ENCODE assay signal across 15 cellular contexts in the genomic region with DNA sequence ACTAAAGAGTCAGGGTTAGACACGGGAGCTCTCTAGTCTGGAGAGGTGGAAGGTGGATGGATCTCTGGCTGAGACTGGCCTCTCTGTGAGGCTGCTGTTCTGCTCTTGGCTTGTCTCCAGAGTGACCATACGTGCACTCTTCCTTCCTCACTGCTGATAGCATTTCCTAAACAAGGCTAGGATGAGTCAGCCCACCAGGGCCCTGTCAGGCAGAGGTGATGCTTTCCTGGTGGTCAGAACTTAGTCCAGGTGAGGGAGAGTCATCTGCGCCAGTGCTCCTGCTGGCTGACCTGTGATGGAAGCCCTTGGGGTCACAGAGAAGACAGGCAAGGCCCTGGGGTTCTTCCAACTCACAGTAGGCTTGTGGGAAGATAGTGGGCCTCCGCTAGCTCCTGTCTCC. TPM values are rescaled to one million over a fixed set of nuclear protein-coding genes. Genes with fewer than 3 reads are reported as not detected.
DNase-seq lines count a peak whose midpoint lies in the region; ATAC-seq and TF ChIP-seq lines count a peak whose summit lies in the region.
"Had no signal": no experiment of that assay in that cellular context is flagged by ENCODE, and none has a peak within 500 bp of the region (broad histone marks: within the 10 kb centered on the region; RNA-seq: fewer than 3 reads in every experiment).

No MANE protein-coding gene starts in this region.

- TF ChIP-seq CTCF in HCT116 (IDR thresholded peaks at IDR 0.05 in 2 of 3, conservative IDR thresholded peaks at IDR 0.05 in 1 of 3; ENCODE audit: borderline replicate concordance in 1 of 3, insufficient read depth in 1 of 3, low read depth in 2 of 3, low read length in 2 of 3) (no peak), SK-N-SH (IDR thresholded peaks at IDR 0.05) (no peak), epithelial cell of esophagus (IDR thresholded peaks at IDR 0.05; ENCODE audit: insufficient read depth, low read depth, low read length, missing control alignments) (no peak), nephron (IDR thresholded peaks at IDR 0.05; ENCODE audit: unreplicated experiment in 3 of 3) (no peak), WERI-Rb-1 (IDR thresholded peaks at IDR 0.05; ENCODE audit: low read depth, low read length) (no peak)

- peaks cover 5% of the 10 kb centered on the region for H3K27me3 Mint-ChIP-seq in nephron (ENCODE audit: low read depth)

- H3K9me3 ChIP-seq in HCT116 (ENCODE audit: control insufficient read depth in 1 of 2, insufficient read depth in 1 of 2, low read depth in 1 of 2, low read length in 2 of 2): no peaks in the 10 kb centered on the region
- H3K9me3 ChIP-seq in SK-N-SH: no peaks in the 10 kb centered on the region
- H3K9me3 ChIP-seq in WERI-Rb-1 (ENCODE audit: severe bottlenecking): no peaks in the 10 kb centered on the region

- BruUV-seq in HCT116 (replicated peaks; lab: Mats Ljungman, UMichigan): no TSS peak

- H2AFZ ChIP-seq in HCT116 (ENCODE audit: low read depth, low read length, poor library complexity, severe bottlenecking): no peak overlapping the region
- H2AFZ ChIP-seq in SK-N-SH (ENCODE audit: low read depth): no peak overlapping the region

- RAD21 ChIA-PET in HCT116 (lab: Charles Lee; ENCODE audit: low non-redundant PET in 1 of 2, low total read pairs in 2 of 2, uncharacterized antibody in 2 of 2, unreplicated experiment in 2 of 2): no interaction called here

- H3K4me3 Mint-ChIP-seq in nephron: no peak overlapping the region
- H3K4me3 Mint-ChIP-seq: activated naive CD4-positive, alpha-beta T cell treated with anti-CD3 and anti-CD28 coated beads, Interleukin-2, amount 10 ng/mL, durations not matched to agents 7 days and 5 days; natural killer cell had no signal

- H3K9me2 ChIP-seq in HCT116 (ENCODE audit: insufficient read depth): no peaks in the 10 kb centered on the region
- H3K9me2 ChIP-seq in SK-N-SH: no peaks in the 10 kb centered on the region

- whole genome bisulfite sequencing in SK-N-SH (ENCODE audit: low lambda C conversion rate): 46% methylated on average over 3 of the region's 4 CpGs

- intact Hi-C loops in HCT116 (cut with micrococcal nuclease): no loop called here

- DNase-seq in HCT116 (ENCODE audit: low read depth, low spot score) (no peak), SK-N-SH (no peak), epithelial cell of esophagus (ENCODE audit: low read depth) (peak; percentile 39), H4 (ENCODE audit: low spot score) (no peak), WERI-Rb-1 (no peak), MV-4-11 (lab: John Stamatoyannopoulos, UW) (no peak)
- DNase-seq: activated naive CD4-positive, alpha-beta T cell treated with anti-CD3 and anti-CD28 coated beads, Interleukin-2, amount 10 ng/mL, durations not matched to agents 7 days and 5 days; foreskin melanocyte; left colon; natural killer cell; T-helper 9 cell had no signal

- no peaks in the 10 kb centered on the region for H3F3A ChIP-seq in SK-N-SH (replicated peaks; ENCODE audit: insufficient read depth)

- H3K27me3 ChIP-seq in HCT116 (ENCODE audit: insufficient read depth, low read length) (no peaks in the 10 kb centered on the region), SK-N-SH (ENCODE audit: insufficient read depth) (no peaks in the 10 kb centered on the region), WERI-Rb-1 (ENCODE audit: insufficient read depth, low read depth, severe bottlenecking) (no peaks in the 10 kb centered on the region)

- no peak overlapping the region for H3K9ac ChIP-seq in HCT116 (ENCODE audit: low read length)
- no peak overlapping the region for H3K9ac ChIP-seq in SK-N-SH

- no peaks in the 10 kb centered on the region for H4K20me1 ChIP-seq in HCT116 (ENCODE audit: insufficient read depth)
- H4K20me1 ChIP-seq in SK-N-SH (ENCODE audit: insufficient read depth): no peaks in the 10 kb centered on the region

- peaks cover 0 to 9% of the 10 kb centered on the region in 2 experiments; a peak in 2 of 4 replicates for H3K4me1 ChIP-seq in HCT116 (ENCODE audit: control insufficient read depth in 1 of 2, insufficient read depth in 2 of 2, low read length in 2 of 2)
- peaks cover 7 to 12% of the 10 kb centered on the region in 2 experiments; a peak in 2 of 4 replicates for H3K4me1 ChIP-seq in SK-N-SH (ENCODE audit: control insufficient read depth in 1 of 2, insufficient read depth in 2 of 2, low read depth in 1 of 2, low read length in 1 of 2)

- ATAC-seq in HCT116 (0 out of 2 replicates have a peak, but pooled peaks have one; percentile 25), HG03045 (IDR thresholded peaks at IDR 0.05; ENCODE audit: unreplicated experiment) (no peak)
- ATAC-seq: left colon, natural killer cell had no signal

- peaks cover 81% of the 10 kb centered on the region for H3K4me1 Mint-ChIP-seq in nephron
- H3K4me1 Mint-ChIP-seq: activated naive CD4-positive, alpha-beta T cell treated with anti-CD3 and anti-CD28 coated beads, Interleukin-2, amount 10 ng/mL, durations not matched to agents 7 days and 5 days had no signal

- TF ChIP-seq POLR2A in HCT116 (IDR thresholded peaks at IDR 0.05; ENCODE audit: borderline replicate concordance, extremely low read depth, insufficient read depth, insufficient read length): no peak

- H3K4me2 ChIP-seq in HCT116 (ENCODE audit: low read length): peak overlapping the region; percentile 11; the same call in 1 of the 2 replicates
- no peak overlapping the region for H3K4me2 ChIP-seq in SK-N-SH

- no peaks in the 10 kb centered on the region for H3K9me3 Mint-ChIP-seq in nephron
- H3K9me3 Mint-ChIP-seq: activated naive CD4-positive, alpha-beta T cell treated with anti-CD3 and anti-CD28 coated beads, Interleukin-2, amount 10 ng/mL, durations not matched to agents 7 days and 5 days; natural killer cell had no signal

- H3K4me3 ChIP-seq in HCT116 (replicated peaks in 1 of 2; ENCODE audit: low read depth in 1 of 2, low read length in 2 of 2) (no peak overlapping the region), SK-N-SH (ENCODE audit: low read depth in 2 of 2, low read length in 1 of 2) (no peak overlapping the region), epithelial cell of esophagus (ENCODE audit: low read length) (no peak overlapping the region), WERI-Rb-1 (ENCODE audit: low read depth, low read length) (no peak overlapping the region)

- H3K79me2 ChIP-seq in HCT116 (ENCODE audit: insufficient read depth, low read length) (no peaks in the 10 kb centered on the region), SK-N-SH (ENCODE audit: insufficient read depth) (no peaks in the 10 kb centered on the region)

- H3K27ac Mint-ChIP-seq in nephron: peak overlapping the region in 2 of 3 experiments; percentile 60 to 97
- H3K27ac Mint-ChIP-seq: activated naive CD4-positive, alpha-beta T cell treated with anti-CD3 and anti-CD28 coated beads, Interleukin-2, amount 10 ng/mL, durations not matched to agents 7 days and 5 days; natural killer cell had no signal

- H3K36me3 ChIP-seq in HCT116 (ENCODE audit: control insufficient read depth in 1 of 2, insufficient read depth in 2 of 2, low read length in 2 of 2) (no peaks in the 10 kb centered on the region), SK-N-SH (replicated peaks in 1 of 2; ENCODE audit: control insufficient read depth in 1 of 2, insufficient read depth in 2 of 2, low read length in 1 of 2) (no peaks in the 10 kb centered on the region), WERI-Rb-1 (peaks cover 47% of the 10 kb centered on the region)

- no peak for TF ChIP-seq RAD21 in HCT116 (IDR thresholded peaks at IDR 0.05; ENCODE audit: low read depth)
- TF ChIP-seq RAD21 in SK-N-SH (IDR thresholded peaks at IDR 0.05; ENCODE audit: low read length): no peak

- H3K27ac ChIP-seq in HCT116 (ENCODE audit: low read depth, low read length): no peak overlapping the region
- H3K27ac ChIP-seq in SK-N-SH (ENCODE audit: low read depth in 2 of 2, low read length in 1 of 2): no peak overlapping the region; a peak in 1 of 4 replicates
- no peak overlapping the region for H3K27ac ChIP-seq in WERI-Rb-1
- H3K27ac ChIP-seq: RWPE1 had no signal

- no peaks in the 10 kb centered on the region for H3K36me3 Mint-ChIP-seq in nephron (ENCODE audit: low read depth)
- H3K36me3 Mint-ChIP-seq: activated naive CD4-positive, alpha-beta T cell treated with anti-CD3 and anti-CD28 coated beads, Interleukin-2, amount 10 ng/mL, durations not matched to agents 7 days and 5 days; natural killer cell had no signal

- no peak for TF ChIP-seq EP300 in SK-N-SH (IDR thresholded peaks at IDR 0.05; ENCODE audit: borderline replicate concordance in 1 of 2, low read depth in 1 of 2, low read length in 1 of 2)

- POLR2A ChIA-PET in HCT116 (lab: Charles Lee): no interaction called here
- POLR2A ChIA-PET in SK-N-SH (lab: Yijun Ruan, JAX): no interaction called here

- CTCF ChIA-PET in HCT116 (lab: Charles Lee) (no interaction called here), SK-N-SH (lab: Yijun Ruan, JAX) (interaction anchor here (2.6 to 6.7 kb wide), 3 partner anchors 11 to 95 kb away, joined by 6 to 38 read pairs (median 15); no protein-coding TSS in a partner anchor)

TF ChIP-seq in HCT116, 20 proteins besides CTCF, POLR2A, EP300 and RAD21 (continues in another document):
- TF ChIP-seq JUND (IDR thresholded peaks at IDR 0.05): no peak
- no peak for TF ChIP-seq YY1 (IDR thresholded peaks at IDR 0.05; ENCODE audit: extremely low read depth, insufficient replicate concordance, low read depth, low read length)
- no peak for TF ChIP-seq SIN3A (IDR thresholded peaks at IDR 0.05; ENCODE audit: low read depth)
- TF ChIP-seq FOSL1 (IDR thresholded peaks at IDR 0.05; ENCODE audit: low read depth): no peak
- no peak for TF ChIP-seq TCF7L2 (IDR thresholded peaks at IDR 0.05; ENCODE audit: borderline replicate concordance, extremely low read depth, insufficient read depth, insufficient read length)

TF ChIP-seq in SK-N-SH, 30 proteins besides CTCF, POLR2A, EP300 and RAD21:
- TF ChIP-seq SMC3 (IDR thresholded peaks at IDR 0.05; ENCODE audit: low read depth, low read length) (no peak), TCF12 (IDR thresholded peaks at IDR 0.05) (peak; percentile 35; the same call in 1 of the 2 replicates), FOXM1 (IDR thresholded peaks at IDR 0.05; ENCODE audit: low read depth) (no peak)
TF ChIP-seq in SK-N-SH: peak in this region for 1.

RNA-seq across cellular contexts. Expression of a gene that starts 16.3 kb away (rescaled TPM):
- total RNA-seq in HCT116 (2021; ENCODE audit: unreplicated experiment): 2.0 TPM
- 1.5 and 1.7 TPM in 2 replicates for polyA plus RNA-seq in HCT116 (2012)
- 0.16 TPM in 2 replicates for polyA plus RNA-seq in SK-N-SH (2012; rRNA removed)
- polyA plus RNA-seq in SK-N-SH (2012; cell fraction: cytosol; rRNA removed): 0.08 and 0.09 TPM in 2 replicates
- polyA plus RNA-seq in SK-N-SH (2012; cell fraction: nucleus; rRNA removed): 1.3 and 2.0 TPM in 2 replicates
- 0.15 and 0.39 TPM in 2 replicates for total RNA-seq in H4 (2014; rRNA removed; shearing (Covaris generic))

RNA-seq across cellular contexts. Expression of a gene that starts 51.0 kb away (rescaled TPM):
- not detected for total RNA-seq in HCT116 (2021; ENCODE audit: unreplicated experiment)
- polyA plus RNA-seq in HCT116 (2012): 0.02 TPM in 1 of 2 replicates, not detected in the other
- not detected in 2 replicates for polyA plus RNA-seq in SK-N-SH (2012; rRNA removed)
- polyA plus RNA-seq in SK-N-SH (2012; cell fraction: cytosol; rRNA removed): not detected in 2 replicates
- polyA plus RNA-seq in SK-N-SH (2012; cell fraction: nucleus; rRNA removed): 0.04 and 0.08 TPM in 2 replicates
- total RNA-seq in H4 (2014; rRNA removed; shearing (Covaris generic)): 0.08 TPM in 1 of 2 replicates, not detected in the other
- total RNA-seq: left colon, natural killer cell, NCI-H460 had no signal
